In the genomic region with DNA sequence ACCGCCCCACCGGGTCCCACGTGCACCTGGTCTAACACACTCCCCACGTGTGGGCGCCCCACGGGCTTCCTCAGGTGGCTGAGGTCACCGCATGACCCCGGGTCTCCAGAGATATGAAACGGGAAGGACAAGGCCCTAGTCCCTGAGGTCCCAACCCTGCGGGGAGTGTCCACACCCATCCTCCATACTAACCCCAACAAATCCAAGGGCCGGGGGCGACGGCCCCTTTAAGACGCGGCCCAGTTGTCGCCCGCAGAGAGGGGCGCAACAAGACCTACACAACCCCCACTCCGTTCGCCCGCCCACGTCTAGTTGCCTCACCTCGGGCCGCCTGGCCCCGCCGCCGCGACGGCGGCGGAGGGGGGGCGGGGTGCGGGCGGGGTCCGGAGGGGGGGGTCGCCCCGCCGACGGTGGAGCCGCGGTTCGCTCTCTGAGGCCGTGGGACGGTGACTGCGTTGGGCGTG, we compare ENCODE assay signal across 8 cellular contexts. TPM values are rescaled to one million over a fixed set of nuclear protein-coding genes. Genes with fewer than 3 reads are reported as not detected.
DNase-seq lines count a peak whose midpoint lies in the region; FAIRE-seq and TF ChIP-seq lines count a peak whose summit lies in the region.

No MANE protein-coding gene starts in this region.

- peak overlapping the region; percentile 58 to 85 for H3K9ac ChIP-seq in liver (ENCODE audit: low read depth in 1 of 2, low read length in 2 of 2)

- DNase-seq in GM06990 (ENCODE audit: extremely low read depth, insufficient read length) (peak; percentile 86), H54 (ENCODE audit: insufficient read length, low spot score) (peak; percentile 53), M059J (ENCODE audit: low read depth) (peak; percentile 47), cerebellum (ENCODE audit: low spot score) (peak; percentile 43), NCI-H446 treated with DMSO at 0.1 percent for 48 hours (lab: John Stamatoyannopoulos, UW) (no peak)
- DNase-seq in activated CD4-positive, alpha-beta T cell treated with anti-CD3 and anti-CD28 coated beads for 1 hour = peak; percentile 57
- peak; percentile 79 for DNase-seq in stimulated activated CD4-positive, alpha-beta T cell treated with anti-CD3 and anti-CD28 coated beads, Interleukin-4, amount 100 ng/mL, for 1 hour

- peaks cover 1 to 18% (median 5%) of the 10 kb centered on the region in 4 donors for H3K4me1 ChIP-seq in liver (ENCODE audit: control insufficient read depth in 4 of 4, insufficient read depth in 4 of 4, low read length in 3 of 4)

- no peak for TF ChIP-seq RAD21 in liver (IDR thresholded peaks at IDR 0.05)

- H3K27me3 ChIP-seq in GM06990 (replicated peaks; ENCODE audit: control insufficient read depth, insufficient read depth, low read length) = no peaks in the 10 kb centered on the region
- H3K27me3 ChIP-seq in liver (ENCODE audit: control insufficient read depth in 4 of 4, insufficient read depth in 4 of 4, low read length in 3 of 4) = no peaks in the 10 kb centered on the region

- TF ChIP-seq POLR2A in H54 (IDR thresholded peaks at IDR 0.05; ENCODE audit: low read depth, low read length) = no peak

- no peak for FAIRE-seq in H54 (lab: Jason Lieb, UNC)

- TF ChIP-seq CTCF in GM06990 (IDR thresholded peaks at IDR 0.05; ENCODE audit: insufficient read depth, low read length, poor library complexity, severe bottlenecking) (no peak), liver (IDR thresholded peaks at IDR 0.05; ENCODE audit: low read depth, low read length, missing input control) (no peak)

- H3K4me3 ChIP-seq in GM06990 (replicated peaks; ENCODE audit: low read depth, low read length) (peak overlapping the region; percentile 91), liver (ENCODE audit: low read depth in 1 of 3, low read length in 3 of 3) (peak overlapping the region; percentile 54 to 89 (median 79))

- H3K36me3 ChIP-seq in GM06990 (ENCODE audit: control insufficient read depth, insufficient read depth, low read length) = peaks cover 3% of the 10 kb centered on the region
- H3K36me3 ChIP-seq in liver (ENCODE audit: control insufficient read depth in 4 of 4, insufficient read depth in 3 of 4, low read depth in 1 of 4, low read length in 3 of 4) = peaks cover 0 to 3% (median 0%) of the 10 kb centered on the region in 4 donors

- H3K27ac ChIP-seq in liver (ENCODE audit: low read depth in 1 of 2, low read length in 2 of 2) = peak overlapping the region; percentile 98 to 100

- H3K9me3 ChIP-seq in liver (ENCODE audit: control insufficient read depth in 4 of 4, low read length in 3 of 4) = no peaks in the 10 kb centered on the region

- under 1% methylated on average over 46 of the region's 46 CpGs for WGBS in liver

TF ChIP-seq in liver, 16 proteins besides CTCF, POLR2A, EP300 and RAD21:
- TF ChIP-seq FOXA1 (IDR thresholded peaks at IDR 0.05) (no peak), EGR1 (IDR thresholded peaks at IDR 0.05; ENCODE audit: low read depth in 2 of 2) (peak; percentile 34 to 35), RXRA (IDR thresholded peaks at IDR 0.05) (peak; percentile 58 to 77), HNF4A (conservative IDR thresholded peaks at IDR 0.05) (no peak), MAX (IDR thresholded peaks at IDR 0.05) (peak; percentile 96), REST (IDR thresholded peaks at IDR 0.05) (no peak)
- TF ChIP-seq, protein P1, sequence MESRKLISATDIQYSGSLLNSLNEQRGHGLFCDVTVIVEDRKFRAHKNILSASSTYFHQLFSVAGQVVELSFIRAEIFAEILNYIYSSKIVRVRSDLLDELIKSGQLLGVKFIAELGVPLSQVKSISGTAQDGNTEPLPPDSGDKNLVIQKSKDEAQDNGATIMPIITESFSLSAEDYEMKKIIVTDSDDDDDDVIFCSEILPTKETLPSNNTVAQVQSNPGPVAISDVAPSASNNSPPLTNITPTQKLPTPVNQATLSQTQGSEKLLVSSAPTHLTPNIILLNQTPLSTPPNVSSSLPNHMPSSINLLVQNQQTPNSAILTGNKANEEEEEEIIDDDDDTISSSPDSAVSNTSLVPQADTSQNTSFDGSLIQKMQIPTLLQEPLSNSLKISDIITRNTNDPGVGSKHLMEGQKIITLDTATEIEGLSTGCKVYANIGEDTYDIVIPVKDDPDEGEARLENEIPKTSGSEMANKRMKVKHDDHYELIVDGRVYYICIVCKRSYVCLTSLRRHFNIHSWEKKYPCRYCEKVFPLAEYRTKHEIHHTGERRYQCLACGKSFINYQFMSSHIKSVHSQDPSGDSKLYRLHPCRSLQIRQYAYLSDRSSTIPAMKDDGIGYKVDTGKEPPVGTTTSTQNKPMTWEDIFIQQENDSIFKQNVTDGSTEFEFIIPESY (IDR thresholded peaks at IDR 0.05) = peak; percentile 72

RNA-seq across cellular contexts. Expression of gene INO80, which starts 0.4 kb away (rescaled TPM):
- total RNA-seq in M059J (2014; rRNA removed; shearing (Covaris generic)) = 9.0 and 18.9 TPM in 2 replicates
- 37.5 TPM for total RNA-seq in cerebellum
- 10 to 100 TPM; 14.1 to 19.7 TPM for total RNA-seq in liver
- polyA plus RNA-seq in liver = 1 to 10 TPM; 3.2 to 4.7 TPM
